ENCODE assay signal across 21 cellular contexts in genomic region chr1:189496768-189497167, GRCh38.
"Had no signal": no experiment of that assay in that cellular context is flagged by ENCODE, and none has a peak within 500 bp of the region (broad histone marks: within the 10 kb centered on the region; RNA-seq: fewer than 3 reads in every experiment).

No MANE protein-coding gene starts in this region.

- DNase-seq: activated CD4-positive, alpha-beta T cell treated with anti-CD3 and anti-CD28 coated beads for 1 hour; activated CD4-positive, alpha-beta T cell treated with anti-CD3 and anti-CD28 coated beads, Interleukin-2, amount 50 U/mL, for 1 hour; activated CD8-positive, alpha-beta T cell treated with anti-CD3 and anti-CD28 coated beads, Interleukin-2, amount 10 ng/mL, durations not matched to agents 7 days and 5 days; activated gamma-delta T cell; activated naive CD4-positive, alpha-beta T cell treated with anti-CD3 and anti-CD28 coated beads, Interleukin-2, amount 50 U/mL, for 16 hours; activated naive CD8-positive, alpha-beta T cell treated with anti-CD3 and anti-CD28 coated beads, Interleukin-2, amount 50 U/mL, for 24 hours; anterior cingulate cortex; caudate nucleus; effector CD4-positive, alpha-beta T cell; erythroblast; foreskin melanocyte; kidney; left lung; naive thymus-derived CD8-positive, alpha-beta T cell; retina; stimulated activated CD4-positive, alpha-beta T cell treated with anti-CD3 and anti-CD28 coated beads, Interleukin-2, amount 100 ng/mL, for 48 hours; stimulated activated CD8-positive, alpha-beta memory T cell treated with anti-CD3 and anti-CD28 coated beads, Interleukin-4, amount 100 ng/mL, for 48 hours; stimulated activated naive B cell treated with anti-CD40 and anti-IgM and Interleukin-4, amounts not matched to agents 10 μg/mL and 1 μg/mL and 100 μg/mL, for 72 hours; T-helper 9 cell; transverse colon had no signal

- ATAC-seq: activated CD8-positive, alpha-beta T cell treated with anti-CD3 and anti-CD28 coated beads, Interleukin-2, amount 10 ng/mL, durations not matched to agents 7 days and 5 days; activated naive CD8-positive, alpha-beta T cell treated with anti-CD3 and anti-CD28 coated beads, Interleukin-2, amount 50 U/mL, for 24 hours; left lung; naive thymus-derived CD8-positive, alpha-beta T cell; stimulated activated naive B cell treated with anti-CD40 and anti-IgM and Interleukin-4, amounts not matched to agents 10 μg/mL and 1 μg/mL and 100 μg/mL, for 72 hours had no signal

- H3K4me3 ChIP-seq: left lung, lung, transverse colon had no signal
